10 cellular contexts compared by ENCODE assay signal in the genomic region with DNA sequence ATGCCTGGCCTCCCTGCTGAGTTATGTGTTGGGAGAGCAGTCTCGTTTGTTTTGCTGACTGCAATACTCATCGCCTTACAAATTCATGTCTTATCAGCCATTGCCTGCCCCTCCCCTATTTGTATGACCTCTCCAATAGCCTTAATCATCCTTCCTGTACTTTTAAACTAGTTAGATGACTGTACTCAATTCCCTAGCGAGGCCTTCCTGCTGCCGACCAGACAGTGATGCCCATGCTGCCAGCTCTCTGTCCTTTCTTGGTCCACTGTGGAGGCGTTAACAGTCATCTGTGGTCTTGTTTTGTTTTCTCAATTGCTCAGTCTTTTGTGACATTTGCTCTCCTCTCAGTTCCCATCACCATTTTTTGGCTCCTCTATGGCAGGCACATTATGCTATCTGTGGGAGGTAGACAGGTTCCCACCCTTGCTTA. TPM values are rescaled to one million over a fixed set of nuclear protein-coding genes. Genes with fewer than 3 reads are reported as not detected.
A peak's percentile ranks its signal among the peaks of the same experiment; 100 is the strongest.
DNase-seq lines count a peak whose midpoint lies in the region; ATAC-seq and TF ChIP-seq lines count a peak whose summit lies in the region.
"Had no signal": no experiment of that assay in that cellular context is flagged by ENCODE, and none has a peak within 500 bp of the region (broad histone marks: within the 10 kb centered on the region; RNA-seq: fewer than 3 reads in every experiment).

No MANE protein-coding gene starts in this region.

- DNase-seq in AG04450 (ENCODE audit: low read depth, low spot score) (peak; percentile 42), GM23338 (ENCODE audit: low spot score) (no peak), immature natural killer cell (no peak), ureter (ENCODE audit: low spot score) (no peak)
- DNase-seq: left ventricle myocardium inferior, NCI-H2081 had no signal

- H3K27me3 Mint-ChIP-seq in GM23338 (ENCODE audit: insufficient read depth, low read depth, poor library complexity) (peaks cover 12% of the 10 kb centered on the region), immature natural killer cell (ENCODE audit: low read depth in 3 of 3) (peaks cover 5 to 27% (median 15%) of the 10 kb centered on the region in 3 donors)
- no peaks in the 10 kb centered on the region for H3K27me3 Mint-ChIP-seq in activated T-helper 17 cell treated with anti-CD3 and anti-CD28 coated beads, Interleukin-2, amount 50 U/mL, for 72 hours

- H3K9me3 Mint-ChIP-seq in GM23338 (no peaks in the 10 kb centered on the region), immature natural killer cell (no peaks in the 10 kb centered on the region)
- H3K9me3 Mint-ChIP-seq in activated T-helper 17 cell treated with anti-CD3 and anti-CD28 coated beads, Interleukin-2, amount 50 U/mL, for 72 hours: no peaks in the 10 kb centered on the region

- POLR2A ChIA-PET in AG04450 (lab: Yijun Ruan, JAX): no interaction called here

- no peak overlapping the region for H2AFZ ChIP-seq in GM23338

- H3K4me1 Mint-ChIP-seq in GM23338 (peaks cover 8% of the 10 kb centered on the region; the same call in 2 of the 3 replicates), immature natural killer cell (peaks cover 90 to 97% of the 10 kb centered on the region in 2 donors)
- peaks cover 9% of the 10 kb centered on the region for H3K4me1 Mint-ChIP-seq in activated T-helper 17 cell treated with anti-CD3 and anti-CD28 coated beads, Interleukin-2, amount 50 U/mL, for 72 hours

- CTCF ChIA-PET in AG04450 (lab: Charles Lee): no interaction called here

- H3K9me3 ChIP-seq in AG04450 (ENCODE audit: control insufficient read depth, insufficient read depth, low read length): no peaks in the 10 kb centered on the region
- H3K9me3 ChIP-seq: left ventricle myocardium inferior had no signal

- H4K20me1 ChIP-seq in GM23338 (replicated peaks; ENCODE audit: insufficient read depth): 0 out of 2 replicates have a peak, but pooled peaks cover 12% of the 10 kb centered on the region

- ATAC-seq in GM23338 (no peak), GM19452 (IDR thresholded peaks at IDR 0.05; ENCODE audit: unreplicated experiment) (no peak), HG02571 (IDR thresholded peaks at IDR 0.05; ENCODE audit: unreplicated experiment) (no peak), HG03175 (IDR thresholded peaks at IDR 0.05; ENCODE audit: unreplicated experiment) (no peak)
- ATAC-seq in activated T-helper 17 cell treated with anti-CD3 and anti-CD28 coated beads, Interleukin-2, amount 50 U/mL, for 72 hours (replicated peaks): peak; percentile 88

- H3K4me1 ChIP-seq in GM23338 (ENCODE audit: insufficient read depth): no peaks in the 10 kb centered on the region

- H3K27me3 ChIP-seq in AG04450 (ENCODE audit: control insufficient read depth, insufficient read depth, low read length) (no peaks in the 10 kb centered on the region), GM23338 (ENCODE audit: insufficient read depth) (no peaks in the 10 kb centered on the region)

- H3K4me3 ChIP-seq in AG04450 (ENCODE audit: low read depth, low read length): no peak overlapping the region
- no peak overlapping the region for H3K4me3 ChIP-seq in GM23338

- H3K27ac Mint-ChIP-seq in GM23338 (no peak overlapping the region), immature natural killer cell (peak overlapping the region in 5 of 6 donors; percentile 60 to 89 (median 76))
- H3K27ac Mint-ChIP-seq in activated T-helper 17 cell treated with anti-CD3 and anti-CD28 coated beads, Interleukin-2, amount 50 U/mL, for 72 hours: no peak overlapping the region

- H3K79me2 ChIP-seq in GM23338 (replicated peaks; ENCODE audit: insufficient read depth): no peaks in the 10 kb centered on the region

- H3K36me3 Mint-ChIP-seq in GM23338 (ENCODE audit: low read depth) (peaks cover 11% of the 10 kb centered on the region), immature natural killer cell (peaks cover 32 to 37% (median 35%) of the 10 kb centered on the region in 3 donors)
- peaks cover 50% of the 10 kb centered on the region for H3K36me3 Mint-ChIP-seq in activated T-helper 17 cell treated with anti-CD3 and anti-CD28 coated beads, Interleukin-2, amount 50 U/mL, for 72 hours (ENCODE audit: low read depth)

- H3K4me3 Mint-ChIP-seq in GM23338 (no peak overlapping the region), immature natural killer cell (no peak overlapping the region)
- H3K4me3 Mint-ChIP-seq in activated T-helper 17 cell treated with anti-CD3 and anti-CD28 coated beads, Interleukin-2, amount 50 U/mL, for 72 hours: no peak overlapping the region

- H3K4me2 ChIP-seq in GM23338: no peak overlapping the region

- peaks cover 6% of the 10 kb centered on the region; the same call in 1 of the 2 replicates for H3F3A ChIP-seq in GM23338 (replicated peaks; ENCODE audit: low read depth)

- H3K27ac ChIP-seq in AG04450 (ENCODE audit: low read depth, low read length): peak overlapping the region; percentile 57
- H3K27ac ChIP-seq in GM23338 (ENCODE audit: low read depth): peak overlapping the region; percentile 72; the same call in 1 of the 2 replicates
- H3K27ac ChIP-seq: left ventricle myocardium inferior had no signal

- no peaks in the 10 kb centered on the region for H3K36me3 ChIP-seq in GM23338 (ENCODE audit: insufficient read depth)

- H3K9me2 ChIP-seq in GM23338 (ENCODE audit: insufficient read depth): no peaks in the 10 kb centered on the region

- TF ChIP-seq CTCF in AG04450 (IDR thresholded peaks at IDR 0.05; ENCODE audit: low read depth, low read length) (no peak), GM23338 (conservative IDR thresholded peaks at IDR 0.05; ENCODE audit: low read depth in 2 of 2) (no peak)

TF ChIP-seq in GM23338, 12 proteins besides CTCF, POLR2A, EP300 and RAD21 (continues in another document):
- TF ChIP-seq NANOG (IDR thresholded peaks at IDR 0.05; ENCODE audit: borderline replicate concordance) (no peak), EZH2phosphoT487 (IDR thresholded peaks at IDR 0.05; ENCODE audit: unreplicated experiment) (no peak), POLR2AphosphoS5 (IDR thresholded peaks at IDR 0.05; ENCODE audit: low read depth) (no peak), STAT1 (IDR thresholded peaks at IDR 0.05; ENCODE audit: unreplicated experiment) (no peak)
- TF ChIP-seq, protein P1, sequence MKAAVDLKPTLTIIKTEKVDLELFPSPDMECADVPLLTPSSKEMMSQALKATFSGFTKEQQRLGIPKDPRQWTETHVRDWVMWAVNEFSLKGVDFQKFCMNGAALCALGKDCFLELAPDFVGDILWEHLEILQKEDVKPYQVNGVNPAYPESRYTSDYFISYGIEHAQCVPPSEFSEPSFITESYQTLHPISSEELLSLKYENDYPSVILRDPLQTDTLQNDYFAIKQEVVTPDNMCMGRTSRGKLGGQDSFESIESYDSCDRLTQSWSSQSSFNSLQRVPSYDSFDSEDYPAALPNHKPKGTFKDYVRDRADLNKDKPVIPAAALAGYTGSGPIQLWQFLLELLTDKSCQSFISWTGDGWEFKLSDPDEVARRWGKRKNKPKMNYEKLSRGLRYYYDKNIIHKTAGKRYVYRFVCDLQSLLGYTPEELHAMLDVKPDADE (IDR thresholded peaks at IDR 0.05): no peak

RNA-seq across cellular contexts. Expression of a gene that starts 20.3 kb away (rescaled TPM):
- polyA plus RNA-seq in AG04450 (2011; rRNA removed): 5.5 and 6.1 TPM in 2 replicates
- 4.2 and 5.0 TPM in 2 replicates for polyA minus RNA-seq in AG04450 (2011; rRNA and poly(A)+ RNA removed)
- total RNA-seq in GM23338 (2014; rRNA removed; shearing (Covaris generic)): 5.5 and 6.0 TPM in 2 replicates
- polyA plus RNA-seq in GM23338 (2016; fragmentation: Nextera tagmentation; extraction: Ambion mirVana): 4.4 and 4.9 TPM in 2 replicates
- 1 to 10 TPM in 1 of 2 donors, under 1 TPM in 1; 0.91 to 4.6 TPM for total RNA-seq in activated T-helper 17 cell treated with anti-CD3 and anti-CD28 coated beads, Interleukin-2, amount 50 U/mL, for 72 hours
- polyA plus RNA-seq in immature natural killer cell: 100 to 1,000 TPM in 2 of 3 donors, 10 to 100 TPM in 1; 72.9 to 100 (median 100) TPM
- total RNA-seq in ureter: 1.7 TPM

Comparison
In these comparisons a context has a peak if more than half of its experiments do, and no peak if none do; other contexts are left out.
1. H3K27ac Mint-ChIP-seq: peak in immature natural killer cell (5 of 6); none in GM23338 (single experiment) and activated T-helper 17 cell treated with anti-CD3 and anti-CD28 coated beads, Interleukin-2, amount 50 U/mL, for 72 hours (single experiment).